8 cellular contexts compared by ENCODE assay signal in genomic region chr5:140244525-140245025, GRCh38. TPM values are rescaled to one million over a fixed set of nuclear protein-coding genes. Genes with fewer than 3 reads are reported as not detected.
DNase-seq lines count a peak whose midpoint lies in the region; ATAC-seq and TF ChIP-seq lines count a peak whose summit lies in the region.

No MANE protein-coding gene starts in this region.

- no peaks in the 10 kb centered on the region for H3K27me3 ChIP-seq in BJ (ENCODE audit: control insufficient read depth, insufficient read depth, low read length)
- H3K27me3 ChIP-seq in neuronal stem cell (ENCODE audit: control insufficient read depth in 3 of 3, insufficient read depth in 3 of 3, low read depth in 1 of 3, low read length in 3 of 3), result no peaks in the 10 kb centered on the region

- H3K4me3 ChIP-seq in BJ (ENCODE audit: low read depth, low read length), result no peak overlapping the region
- no peak overlapping the region for H3K4me3 ChIP-seq in fibroblast of mammary gland (ENCODE audit: control insufficient read depth, low read depth, low read length)
- H3K4me3 ChIP-seq in neuronal stem cell (ENCODE audit: low read length in 2 of 2), result no peak overlapping the region

- no peak overlapping the region for H2BK5ac ChIP-seq in neuronal stem cell (ENCODE audit: low read length)

- no peak overlapping the region for H3K14ac ChIP-seq in neuronal stem cell (ENCODE audit: low read length)

- no peak overlapping the region for H3K9ac ChIP-seq in neuronal stem cell (ENCODE audit: low read depth, low read length, poor library complexity)

- H3K4me3 Mint-ChIP-seq in activated T-helper 1 cell treated with anti-CD3 and anti-CD28 coated beads, Interleukin-12 subunit alpha, Interleukin-12 subunit beta, Interleukin-2, Interleukin-4 antibody, amounts not matched to agents 30 ng/mL and 10 ng/mL and 1 ng/mL, durations not matched to agents 14 hours and 24 hours and 36 hours, result peak overlapping the region; percentile 38

- no peaks in the 10 kb centered on the region for H3K27me3 Mint-ChIP-seq in activated T-helper 1 cell treated with anti-CD3 and anti-CD28 coated beads, Interleukin-12 subunit alpha, Interleukin-12 subunit beta, Interleukin-2, Interleukin-4 antibody, amounts not matched to agents 30 ng/mL and 10 ng/mL and 1 ng/mL, durations not matched to agents 14 hours and 24 hours and 36 hours (ENCODE audit: insufficient read depth)

- no peak overlapping the region for H3K27ac ChIP-seq in neuronal stem cell (replicated peaks; ENCODE audit: low read length)

- no peaks in the 10 kb centered on the region for H3K36me3 ChIP-seq in BJ (ENCODE audit: control insufficient read depth, insufficient read depth, low read length)
- peaks cover 10 to 32% of the 10 kb centered on the region in 2 donors for H3K36me3 ChIP-seq in neuronal stem cell (replicated peaks in 1 of 2; ENCODE audit: control insufficient read depth in 2 of 2, insufficient read depth in 2 of 2, low read length in 2 of 2)

- H3K9me3 Mint-ChIP-seq in activated T-helper 1 cell treated with anti-CD3 and anti-CD28 coated beads, Interleukin-12 subunit alpha, Interleukin-12 subunit beta, Interleukin-2, Interleukin-4 antibody, amounts not matched to agents 30 ng/mL and 10 ng/mL and 1 ng/mL, durations not matched to agents 14 hours and 24 hours and 36 hours, result no peaks in the 10 kb centered on the region

- H3K79me1 ChIP-seq in neuronal stem cell (ENCODE audit: low read depth, low read length), result no peaks in the 10 kb centered on the region

- peak; percentile 86 for TF ChIP-seq CTCF in BJ (IDR thresholded peaks at IDR 0.05; ENCODE audit: insufficient read depth, low read depth, low read length)
- peak; percentile 70 for TF ChIP-seq CTCF in fibroblast of mammary gland (conservative IDR thresholded peaks at IDR 0.05; ENCODE audit: control insufficient read depth, insufficient read depth, low read depth, low read length)

- peaks cover 10% of the 10 kb centered on the region for H3K36me3 Mint-ChIP-seq in activated T-helper 1 cell treated with anti-CD3 and anti-CD28 coated beads, Interleukin-12 subunit alpha, Interleukin-12 subunit beta, Interleukin-2, Interleukin-4 antibody, amounts not matched to agents 30 ng/mL and 10 ng/mL and 1 ng/mL, durations not matched to agents 14 hours and 24 hours and 36 hours (ENCODE audit: low read depth)

- H4K8ac ChIP-seq in neuronal stem cell (ENCODE audit: low read depth, low read length), result no peak overlapping the region

- H2BK120ac ChIP-seq in neuronal stem cell (ENCODE audit: low read depth, low read length), result no peak overlapping the region

- intact Hi-C loops in activated T-helper 1 cell treated with anti-CD3 and anti-CD28 coated beads, Interleukin-12 subunit alpha, Interleukin-12 subunit beta, Interleukin-2, Interleukin-4 antibody, amounts not matched to agents 30 ng/mL and 10 ng/mL and 1 ng/mL, durations not matched to agents 14 hours and 24 hours and 36 hours (cut with micrococcal nuclease), result loop anchor here (1.0 kb wide), 4 partner anchors 59 to 476 kb away; partner anchors contain the start of gene PFDN1

- H2BK12ac ChIP-seq in neuronal stem cell (ENCODE audit: low read length), result no peak overlapping the region

- H3K4ac ChIP-seq in neuronal stem cell (ENCODE audit: low read length), result no peak overlapping the region

- ATAC-seq in GM19372 (IDR thresholded peaks at IDR 0.05; ENCODE audit: low read depth, unreplicated experiment), result peak; percentile 68
- peak; percentile 70 for ATAC-seq in stimulated activated naive CD8-positive, alpha-beta T cell treated with anti-CD3 and anti-CD28 coated beads, Interleukin-15, Interleukin-2, amounts not matched to agents 100 U/mL and 50 U/mL, for 24 hours

- no peak for DNase-seq in BJ (ENCODE audit: low read depth)
- DNase-seq in RKO (ENCODE audit: low spot score), result peak; percentile 79
- peak; percentile 72 for DNase-seq in activated T-helper 1 cell treated with anti-CD3 and anti-CD28 coated beads, Interleukin-12 subunit alpha, Interleukin-12 subunit beta, Interleukin-2, Interleukin-4 antibody, amounts not matched to agents 30 ng/mL and 10 ng/mL and 1 ng/mL, durations not matched to agents 14 hours and 24 hours and 36 hours (ENCODE audit: low spot score)
- DNase-seq in fibroblast of mammary gland (ENCODE audit: low read depth), result peak; percentile 84
- peak; percentile 79 for DNase-seq in neuronal stem cell (ENCODE audit: low spot score)
- DNase-seq in stimulated activated naive CD8-positive, alpha-beta T cell treated with anti-CD3 and anti-CD28 coated beads, Interleukin-15, Interleukin-2, amounts not matched to agents 100 U/mL and 50 U/mL, for 24 hours, result peak; percentile 87

- no peak overlapping the region for H2BK15ac ChIP-seq in neuronal stem cell (ENCODE audit: low read length)

- CTCF ChIA-PET in BJ (lab: Yijun Ruan, JAX), result interaction anchor here (0.7 to 23.5 kb wide), 29 partner anchors 9 to 478 kb away, joined by 3 to 813 read pairs (median 4); partner anchors contain the start of genes ANKHD1, HBEGF and SLC4A9

- no CpG with 5 or more reads among the region's 14 CpGs for WGBS in neuronal stem cell (ENCODE audit: extremely low coverage in 2 of 2, insufficient read length in 2 of 2, insufficient replicate concordance in 1 of 2), 2 donors

- H3K9me3 ChIP-seq in neuronal stem cell (replicated peaks in 1 of 2; ENCODE audit: control insufficient read depth in 2 of 2, insufficient read depth in 1 of 2, low read depth in 1 of 2, low read length in 2 of 2), result no peaks in the 10 kb centered on the region

- no peak for TF ChIP-seq EP300 in Ishikawa (IDR thresholded peaks at IDR 0.05; ENCODE audit: borderline replicate concordance)

- POLR2A ChIA-PET in BJ (lab: Charles Lee), result interaction anchor here (0.6 to 0.7 kb wide), 2 partner anchors 10 to 446 kb away, joined by 5 to 7 read pairs; no protein-coding TSS in a partner anchor

- H3K23ac ChIP-seq in neuronal stem cell (ENCODE audit: low read depth, low read length, poor library complexity), result no peak overlapping the region

- peaks cover 14 to 23% of the 10 kb centered on the region in 2 donors for H3K4me1 ChIP-seq in neuronal stem cell (ENCODE audit: control insufficient read depth in 2 of 2, insufficient read depth in 1 of 2, low read depth in 1 of 2, low read length in 2 of 2)

- no peak overlapping the region for H4K91ac ChIP-seq in neuronal stem cell (ENCODE audit: low read depth, low read length, poor library complexity)

- no peak overlapping the region for H3K4me2 ChIP-seq in neuronal stem cell (ENCODE audit: insufficient read depth, low read length, poor library complexity, severe bottlenecking)

- H3K27ac Mint-ChIP-seq in activated T-helper 1 cell treated with anti-CD3 and anti-CD28 coated beads, Interleukin-12 subunit alpha, Interleukin-12 subunit beta, Interleukin-2, Interleukin-4 antibody, amounts not matched to agents 30 ng/mL and 10 ng/mL and 1 ng/mL, durations not matched to agents 14 hours and 24 hours and 36 hours, result no peak overlapping the region

- peaks cover 42% of the 10 kb centered on the region for H3K4me1 Mint-ChIP-seq in activated T-helper 1 cell treated with anti-CD3 and anti-CD28 coated beads, Interleukin-12 subunit alpha, Interleukin-12 subunit beta, Interleukin-2, Interleukin-4 antibody, amounts not matched to agents 30 ng/mL and 10 ng/mL and 1 ng/mL, durations not matched to agents 14 hours and 24 hours and 36 hours (ENCODE audit: low read depth)

- H2AFZ ChIP-seq in neuronal stem cell (ENCODE audit: low read length), result no peak overlapping the region

- TF ChIP-seq RAD21 in Ishikawa (IDR thresholded peaks at IDR 0.05; ENCODE audit: low read depth), result peak; percentile 96

- no peak overlapping the region for H3K18ac ChIP-seq in neuronal stem cell (ENCODE audit: low read length)

- no peak overlapping the region for H2AK5ac ChIP-seq in neuronal stem cell (ENCODE audit: low read depth, low read length)

TF ChIP-seq in Ishikawa, 13 proteins besides CTCF, POLR2A, EP300 and RAD21:
- TF ChIP-seq YY1 (IDR thresholded peaks at IDR 0.05; ENCODE audit: low read depth), result 0 out of 2 replicates have a peak, but pooled peaks have one; percentile 18
- no peak for TF ChIP-seq CREB1 (IDR thresholded peaks at IDR 0.05; ENCODE audit: low read depth)

RNA-seq across cellular contexts. Expression of gene PFDN1, which starts 58.3 kb away (rescaled TPM):
- polyA plus RNA-seq in BJ (2011; rRNA removed), result 97.7 and 114 TPM in 2 replicates
- polyA minus RNA-seq in BJ (2011; rRNA and poly(A)+ RNA removed), result 44.6 and 66.8 TPM in 2 replicates
- 59.5 and 60.6 TPM in 2 replicates for total RNA-seq in activated T-helper 1 cell treated with anti-CD3 and anti-CD28 coated beads, Interleukin-12 subunit alpha, Interleukin-12 subunit beta, Interleukin-2, Interleukin-4 antibody, amounts not matched to agents 30 ng/mL and 10 ng/mL and 1 ng/mL, durations not matched to agents 14 hours and 24 hours and 36 hours
- polyA plus RNA-seq in neuronal stem cell (2013, experiment 1 of 2), result 315 TPM
- polyA plus RNA-seq in neuronal stem cell (2013, experiment 2 of 2), result 299 TPM
